In the genomic region with DNA sequence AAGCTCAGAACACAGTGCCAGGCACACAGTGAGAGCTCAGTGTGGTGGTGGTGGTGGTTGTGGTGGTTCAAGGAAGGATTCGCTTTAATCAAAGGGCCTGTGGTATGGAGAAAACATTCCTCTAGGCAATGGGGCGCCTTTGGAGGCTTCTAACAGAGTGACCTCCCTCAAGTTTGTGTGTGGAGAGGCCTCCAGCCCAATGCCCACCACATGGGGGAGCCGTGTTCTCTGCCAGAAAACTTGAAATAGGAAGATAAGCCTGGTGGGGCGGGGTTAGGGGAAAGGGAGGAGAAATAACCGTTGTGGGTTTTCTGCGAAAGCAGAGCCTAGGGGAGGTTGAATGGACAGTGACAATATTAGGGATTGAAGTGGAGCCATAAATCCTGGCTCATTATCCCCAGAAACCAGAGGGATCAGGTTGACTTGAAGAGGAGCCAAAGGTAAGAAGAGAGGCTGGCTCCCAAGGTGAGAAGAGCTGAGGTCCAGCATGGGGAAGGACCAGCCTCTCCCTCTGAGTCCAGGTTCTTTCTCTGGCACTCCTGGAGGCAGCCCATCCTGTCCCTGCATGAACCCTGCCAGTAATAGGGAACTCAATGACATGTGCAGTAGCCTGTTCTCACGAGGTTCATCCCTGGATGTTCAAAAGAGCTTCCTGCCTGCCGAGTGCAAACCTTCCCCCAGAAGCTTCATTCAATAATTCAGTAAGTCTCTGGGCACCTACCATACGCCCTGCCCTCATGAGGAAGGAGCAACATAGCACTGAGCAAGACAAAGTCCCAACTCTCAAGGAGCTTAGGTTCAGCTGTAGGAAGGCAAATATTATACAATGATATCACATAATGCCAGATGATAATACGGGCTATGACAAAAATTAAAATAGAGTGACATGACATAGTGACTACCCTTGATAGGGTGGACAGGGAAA, we compare ENCODE assay signal across 1 cellular context.
TF ChIP-seq lines count a peak whose summit lies in the region.

No MANE protein-coding gene starts in this region.

TF ChIP-seq in GM23338, 12 proteins besides CTCF, POLR2A, EP300 and RAD21 (continued from another document):
- TF ChIP-seq, protein P1, sequence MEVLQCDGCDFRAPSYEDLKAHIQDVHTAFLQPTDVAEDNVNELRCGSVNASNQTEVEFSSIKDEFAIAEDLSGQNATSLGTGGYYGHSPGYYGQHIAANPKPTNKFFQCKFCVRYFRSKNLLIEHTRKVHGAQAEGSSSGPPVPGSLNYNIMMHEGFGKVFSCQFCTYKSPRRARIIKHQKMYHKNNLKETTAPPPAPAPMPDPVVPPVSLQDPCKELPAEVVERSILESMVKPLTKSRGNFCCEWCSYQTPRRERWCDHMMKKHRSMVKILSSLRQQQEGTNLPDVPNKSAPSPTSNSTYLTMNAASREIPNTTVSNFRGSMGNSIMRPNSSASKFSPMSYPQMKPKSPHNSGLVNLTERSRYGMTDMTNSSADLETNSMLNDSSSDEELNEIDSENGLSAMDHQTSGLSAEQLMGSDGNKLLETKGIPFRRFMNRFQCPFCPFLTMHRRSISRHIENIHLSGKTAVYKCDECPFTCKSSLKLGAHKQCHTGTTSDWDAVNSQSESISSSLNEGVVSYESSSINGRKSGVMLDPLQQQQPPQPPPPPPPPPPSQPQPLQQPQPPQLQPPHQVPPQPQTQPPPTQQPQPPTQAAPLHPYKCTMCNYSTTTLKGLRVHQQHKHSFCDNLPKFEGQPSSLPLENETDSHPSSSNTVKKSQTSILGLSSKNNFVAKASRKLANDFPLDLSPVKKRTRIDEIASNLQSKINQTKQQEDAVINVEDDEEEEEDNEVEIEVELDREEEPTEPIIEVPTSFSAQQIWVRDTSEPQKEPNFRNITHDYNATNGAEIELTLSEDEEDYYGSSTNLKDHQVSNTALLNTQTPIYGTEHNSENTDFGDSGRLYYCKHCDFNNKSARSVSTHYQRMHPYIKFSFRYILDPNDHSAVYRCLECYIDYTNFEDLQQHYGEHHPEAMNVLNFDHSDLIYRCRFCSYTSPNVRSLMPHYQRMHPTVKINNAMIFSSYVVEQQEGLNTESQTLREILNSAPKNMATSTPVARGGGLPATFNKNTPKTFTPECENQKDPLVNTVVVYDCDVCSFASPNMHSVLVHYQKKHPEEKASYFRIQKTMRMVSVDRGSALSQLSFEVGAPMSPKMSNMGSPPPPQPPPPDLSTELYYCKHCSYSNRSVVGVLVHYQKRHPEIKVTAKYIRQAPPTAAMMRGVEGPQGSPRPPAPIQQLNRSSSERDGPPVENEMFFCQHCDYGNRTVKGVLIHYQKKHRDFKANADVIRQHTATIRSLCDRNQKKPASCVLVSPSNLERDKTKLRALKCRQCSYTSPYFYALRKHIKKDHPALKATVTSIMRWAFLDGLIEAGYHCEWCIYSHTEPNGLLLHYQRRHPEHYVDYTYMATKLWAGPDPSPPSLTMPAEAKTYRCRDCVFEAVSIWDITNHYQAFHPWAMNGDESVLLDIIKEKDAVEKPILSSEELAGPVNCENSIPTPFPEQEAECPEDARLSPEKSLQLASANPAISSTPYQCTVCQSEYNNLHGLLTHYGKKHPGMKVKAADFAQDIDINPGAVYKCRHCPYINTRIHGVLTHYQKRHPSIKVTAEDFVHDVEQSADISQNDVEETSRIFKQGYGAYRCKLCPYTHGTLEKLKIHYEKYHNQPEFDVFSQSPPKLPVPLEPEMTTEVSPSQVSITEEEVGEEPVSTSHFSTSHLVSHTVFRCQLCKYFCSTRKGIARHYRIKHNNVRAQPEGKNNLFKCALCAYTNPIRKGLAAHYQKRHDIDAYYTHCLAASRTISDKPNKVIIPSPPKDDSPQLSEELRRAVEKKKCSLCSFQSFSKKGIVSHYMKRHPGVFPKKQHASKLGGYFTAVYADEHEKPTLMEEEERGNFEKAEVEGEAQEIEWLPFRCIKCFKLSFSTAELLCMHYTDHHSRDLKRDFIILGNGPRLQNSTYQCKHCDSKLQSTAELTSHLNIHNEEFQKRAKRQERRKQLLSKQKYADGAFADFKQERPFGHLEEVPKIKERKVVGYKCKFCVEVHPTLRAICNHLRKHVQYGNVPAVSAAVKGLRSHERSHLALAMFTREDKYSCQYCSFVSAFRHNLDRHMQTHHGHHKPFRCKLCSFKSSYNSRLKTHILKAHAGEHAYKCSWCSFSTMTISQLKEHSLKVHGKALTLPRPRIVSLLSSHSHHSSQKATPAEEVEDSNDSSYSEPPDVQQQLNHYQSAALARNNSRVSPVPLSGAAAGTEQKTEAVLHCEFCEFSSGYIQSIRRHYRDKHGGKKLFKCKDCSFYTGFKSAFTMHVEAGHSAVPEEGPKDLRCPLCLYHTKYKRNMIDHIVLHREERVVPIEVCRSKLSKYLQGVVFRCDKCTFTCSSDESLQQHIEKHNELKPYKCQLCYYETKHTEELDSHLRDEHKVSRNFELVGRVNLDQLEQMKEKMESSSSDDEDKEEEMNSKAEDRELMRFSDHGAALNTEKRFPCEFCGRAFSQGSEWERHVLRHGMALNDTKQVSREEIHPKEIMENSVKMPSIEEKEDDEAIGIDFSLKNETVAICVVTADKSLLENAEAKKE (CRISPR knock-in tag; IDR thresholded peaks at IDR 0.05), result no peak
- TF ChIP-seq EZH2phosphoT487 (IDR thresholded peaks at IDR 0.05; ENCODE audit: unreplicated experiment) (no peak), POLR2AphosphoS5 (IDR thresholded peaks at IDR 0.05; ENCODE audit: low read depth) (no peak), JUNB (IDR thresholded peaks at IDR 0.05; ENCODE audit: unreplicated experiment) (no peak), ZNF114 (CRISPR knock-in tag; IDR thresholded peaks at IDR 0.05) (no peak), ETS1 (IDR thresholded peaks at IDR 0.05) (no peak), ZNF331 (CRISPR knock-in tag; IDR thresholded peaks at IDR 0.05; ENCODE audit: low read depth) (no peak), CREB1 (CRISPR knock-in tag; IDR thresholded peaks at IDR 0.05; ENCODE audit: low read depth) (no peak)
- TF ChIP-seq, protein P2, sequence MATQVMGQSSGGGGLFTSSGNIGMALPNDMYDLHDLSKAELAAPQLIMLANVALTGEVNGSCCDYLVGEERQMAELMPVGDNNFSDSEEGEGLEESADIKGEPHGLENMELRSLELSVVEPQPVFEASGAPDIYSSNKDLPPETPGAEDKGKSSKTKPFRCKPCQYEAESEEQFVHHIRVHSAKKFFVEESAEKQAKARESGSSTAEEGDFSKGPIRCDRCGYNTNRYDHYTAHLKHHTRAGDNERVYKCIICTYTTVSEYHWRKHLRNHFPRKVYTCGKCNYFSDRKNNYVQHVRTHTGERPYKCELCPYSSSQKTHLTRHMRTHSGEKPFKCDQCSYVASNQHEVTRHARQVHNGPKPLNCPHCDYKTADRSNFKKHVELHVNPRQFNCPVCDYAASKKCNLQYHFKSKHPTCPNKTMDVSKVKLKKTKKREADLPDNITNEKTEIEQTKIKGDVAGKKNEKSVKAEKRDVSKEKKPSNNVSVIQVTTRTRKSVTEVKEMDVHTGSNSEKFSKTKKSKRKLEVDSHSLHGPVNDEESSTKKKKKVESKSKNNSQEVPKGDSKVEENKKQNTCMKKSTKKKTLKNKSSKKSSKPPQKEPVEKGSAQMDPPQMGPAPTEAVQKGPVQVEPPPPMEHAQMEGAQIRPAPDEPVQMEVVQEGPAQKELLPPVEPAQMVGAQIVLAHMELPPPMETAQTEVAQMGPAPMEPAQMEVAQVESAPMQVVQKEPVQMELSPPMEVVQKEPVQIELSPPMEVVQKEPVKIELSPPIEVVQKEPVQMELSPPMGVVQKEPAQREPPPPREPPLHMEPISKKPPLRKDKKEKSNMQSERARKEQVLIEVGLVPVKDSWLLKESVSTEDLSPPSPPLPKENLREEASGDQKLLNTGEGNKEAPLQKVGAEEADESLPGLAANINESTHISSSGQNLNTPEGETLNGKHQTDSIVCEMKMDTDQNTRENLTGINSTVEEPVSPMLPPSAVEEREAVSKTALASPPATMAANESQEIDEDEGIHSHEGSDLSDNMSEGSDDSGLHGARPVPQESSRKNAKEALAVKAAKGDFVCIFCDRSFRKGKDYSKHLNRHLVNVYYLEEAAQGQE (IDR thresholded peaks at IDR 0.05; ENCODE audit: unreplicated experiment), result no peak
TF ChIP-seq in GM23338: peak in this region for 0.
